In the genomic region with DNA sequence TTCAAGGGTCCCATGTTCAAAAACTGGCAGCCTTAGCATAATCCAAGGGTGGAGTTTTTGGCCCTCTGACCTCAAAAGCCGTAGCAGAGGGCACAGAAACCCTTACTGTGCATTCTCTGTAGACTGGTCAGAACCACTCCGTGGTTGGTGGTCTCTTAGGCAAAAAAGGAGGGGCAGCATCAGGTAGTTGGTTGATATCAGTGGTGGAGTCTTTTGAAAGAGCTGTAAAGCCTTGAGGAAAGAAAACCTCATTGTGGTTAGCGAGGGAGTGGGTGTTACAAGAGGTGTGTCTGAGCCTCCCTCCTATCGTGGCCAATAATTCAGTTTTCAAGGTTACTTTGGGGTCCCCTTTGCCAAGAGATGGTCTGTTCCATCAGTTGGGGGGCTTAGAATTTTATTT, we compare ENCODE assay signal across 26 cellular contexts. TPM values are rescaled to one million over a fixed set of nuclear protein-coding genes. Genes with fewer than 3 reads are reported as not detected.
"Had no signal": no experiment of that assay in that cellular context is flagged by ENCODE, and none has a peak within 500 bp of the region (broad histone marks: within the 10 kb centered on the region; RNA-seq: fewer than 3 reads in every experiment).

No MANE protein-coding gene starts in this region.

- H2AFZ ChIP-seq: PC-9 had no signal

- H3K4me2 ChIP-seq: PC-9 had no signal

- ATAC-seq: activated CD8-positive, alpha-beta memory T cell treated with anti-CD3 and anti-CD28 coated beads, Interleukin-2, amount 10 ng/mL, durations not matched to agents 7 days and 5 days; T-cell had no signal

- DNase-seq: activated B cell treated with CpG ODN at 0.5 μM for 24 hours; activated CD4-positive, alpha-beta T cell treated with anti-CD3 and anti-CD28 coated beads for 1 hour; activated CD4-positive, alpha-beta T cell treated with anti-CD3 and anti-CD28 coated beads, Interleukin-2, amount 10 ng/mL, durations not matched to agents 24 days and 14 days; activated CD4-positive, alpha-beta T cell treated with anti-CD3 and anti-CD28 coated beads, Interleukin-2, amount 50 U/mL, for 48 hours; activated CD8-positive, alpha-beta memory T cell treated with anti-CD3 and anti-CD28 coated beads, Interleukin-2, amount 10 ng/mL, durations not matched to agents 7 days and 5 days; activated effector memory CD4-positive, alpha-beta T cell treated with Interleukin-2 at 50 U/mL for 16 hours; activated naive CD4-positive, alpha-beta T cell; activated T-cell treated with anti-CD3 and anti-CD28 coated beads, Interleukin-2, amount 50 U/mL, for 24 hours; aorta; caudate nucleus; KG1; NCI-H1092 treated with DMSO at 0.1 percent for 48 hours; NCI-H1417 treated with DMSO at 0.1 percent for 48 hours; NCI-H1694; NCI-H2029; NCI-H2107; NCI-H345; NCI-H510A; NCI-H526 treated with DMSO at 0.1 percent for 48 hours; PC-9; T-cell; T-helper 2 cell; T1000 had no signal

- H3K9me3 ChIP-seq: breast epithelium had no signal

- H3K27ac ChIP-seq: breast epithelium, PC-9, SK-N-MC had no signal

- H3K36me3 ChIP-seq: breast epithelium had no signal

- H3K4me1 ChIP-seq: breast epithelium had no signal

- H3K27me3 ChIP-seq: breast epithelium had no signal

- H3K4me3 ChIP-seq: breast epithelium, PC-9, SK-N-MC had no signal

- FAIRE-seq: TTC549 had no signal

RNA-seq across cellular contexts. Expression of a gene that starts 40.9 kb away (rescaled TPM):
- total RNA-seq: activated B cell treated with CpG ODN at 0.5 μM for 24 hours; activated CD8-positive, alpha-beta memory T cell treated with anti-CD3 and anti-CD28 coated beads, Interleukin-2, amount 10 ng/mL, durations not matched to agents 7 days and 5 days had no signal
